ENCODE assay signal across 1 cellular context in the genomic region with DNA sequence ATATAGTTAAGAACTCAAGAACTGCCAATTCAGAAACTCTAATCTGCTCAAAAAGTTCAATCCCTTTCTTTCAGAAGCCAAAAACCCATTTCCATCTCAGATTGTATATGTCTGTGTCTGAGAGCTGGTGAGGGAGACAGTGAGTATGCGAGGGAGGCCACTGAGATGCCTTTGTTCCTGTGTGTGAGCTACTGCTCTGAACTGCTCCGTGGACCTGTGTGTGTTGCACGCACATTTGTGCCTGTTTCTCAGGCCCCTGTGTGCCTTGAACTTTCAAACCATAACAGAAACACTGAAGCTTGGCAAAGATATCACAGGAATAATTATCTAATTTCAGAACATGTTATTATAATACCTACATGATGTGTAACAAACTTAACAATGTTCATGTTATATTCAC.
TF ChIP-seq lines count a peak whose summit lies in the region.

No MANE protein-coding gene starts in this region.

TF ChIP-seq in H1, 55 proteins besides CTCF, POLR2A, EP300 and RAD21:
- no peak for TF ChIP-seq SIRT6 (IDR thresholded peaks at IDR 0.05; ENCODE audit: low read length)
